Comparison of ENCODE assay signal across 1 cellular context in the genomic region with DNA sequence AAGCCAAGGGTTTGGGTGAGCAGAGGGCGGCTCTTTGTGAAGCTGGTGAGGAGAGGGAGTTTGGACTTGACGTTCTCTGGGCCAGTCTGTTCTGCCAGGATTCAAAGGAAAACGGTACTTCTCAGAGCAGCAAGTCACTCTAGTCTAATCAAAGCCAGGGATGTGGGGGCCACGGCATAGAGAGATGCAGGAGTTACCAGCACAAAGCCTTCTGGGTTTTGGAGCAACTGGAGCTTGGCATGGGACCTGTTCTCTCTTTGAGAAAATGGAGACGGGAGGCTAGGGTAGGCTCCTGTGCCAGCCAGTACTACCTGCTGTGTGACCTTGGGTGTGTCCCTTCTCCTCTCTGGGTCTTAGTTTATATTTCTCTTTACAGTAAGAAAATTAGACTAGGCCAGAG.
TF ChIP-seq lines count a peak whose summit lies in the region.

No MANE protein-coding gene starts in this region.

TF ChIP-seq in K562, 482 proteins besides CTCF, POLR2A, EP300 and RAD21:
- TF ChIP-seq ESRRA (IDR thresholded peaks at IDR 0.05; ENCODE audit: borderline replicate concordance, low read depth) (no peak), ZNF561 (CRISPR knock-in tag; conservative IDR thresholded peaks at IDR 0.05) (no peak), PHF21A (IDR thresholded peaks at IDR 0.05; ENCODE audit: borderline replicate concordance, low read depth) (no peak), TEAD4 (IDR thresholded peaks at IDR 0.05; ENCODE audit: low read length) (no peak), TEAD4 (CRISPR knock-in tag; IDR thresholded peaks at IDR 0.05; ENCODE audit: borderline replicate concordance) (no peak)
